9 cellular contexts compared by ENCODE assay signal in the genomic region with DNA sequence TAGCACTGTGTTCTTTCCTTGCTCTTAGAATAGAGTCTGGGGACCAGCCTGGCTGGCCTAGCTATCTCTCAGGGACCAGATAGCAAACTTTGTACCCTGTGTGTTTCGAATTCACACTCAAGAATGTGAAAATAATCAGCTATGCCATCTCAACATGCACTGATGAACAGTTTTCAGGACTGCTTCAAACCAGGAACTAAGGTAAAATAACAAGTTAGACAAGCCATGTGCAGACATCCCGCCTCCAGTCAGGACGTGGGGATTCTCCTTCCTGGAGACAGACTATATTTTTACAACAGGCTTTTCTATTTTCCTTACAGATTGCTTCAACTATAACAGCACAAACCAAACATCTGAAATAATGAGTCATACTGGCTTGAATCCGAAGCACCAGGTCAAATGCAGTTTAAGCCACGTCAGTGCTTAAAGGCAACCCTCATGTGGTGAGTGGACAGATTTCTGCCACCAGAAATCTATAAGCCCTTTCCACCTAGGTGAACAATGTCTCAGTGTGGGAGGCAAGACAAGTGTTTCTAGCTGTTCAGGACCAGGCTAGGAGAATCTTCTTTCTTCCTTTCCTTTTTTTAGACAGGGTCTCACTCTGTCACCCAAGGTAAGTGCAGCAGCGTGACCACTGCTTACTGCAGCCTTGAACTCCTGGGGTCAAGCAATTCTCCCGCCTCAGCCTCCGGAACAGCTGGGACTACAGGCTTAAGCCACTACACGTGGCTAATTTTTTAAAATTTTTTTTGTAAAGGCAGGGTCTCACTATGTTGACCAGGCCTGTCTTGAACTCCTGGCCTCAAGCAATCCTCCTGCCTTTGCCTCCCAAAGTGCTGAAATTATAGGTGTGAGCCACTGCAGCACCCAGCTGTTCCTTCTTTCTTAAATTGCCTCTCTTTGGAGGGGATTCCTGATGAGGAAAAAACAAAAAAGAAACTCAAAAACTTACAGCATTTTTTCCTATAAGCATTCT. TPM values are rescaled to one million over a fixed set of nuclear protein-coding genes. Genes with fewer than 3 reads are reported as not detected.
DNase-seq lines count a peak whose midpoint lies in the region; ATAC-seq and TF ChIP-seq lines count a peak whose summit lies in the region.
"Had no signal": no experiment of that assay in that cellular context is flagged by ENCODE, and none has a peak within 500 bp of the region (broad histone marks: within the 10 kb centered on the region; RNA-seq: fewer than 3 reads in every experiment).

No MANE protein-coding gene starts in this region.

- H3K27me3 ChIP-seq in colonic mucosa: no peaks in the 10 kb centered on the region
- H3K27me3 ChIP-seq in mesenchymal stem cell (ENCODE audit: control insufficient read depth in 1 of 2, insufficient read depth in 1 of 2, low read length in 2 of 2): no peaks in the 10 kb centered on the region
- H3K27me3 ChIP-seq in aorta (ENCODE audit: control insufficient read depth in 1 of 2, insufficient read depth in 2 of 2, low read length in 1 of 2): no peaks in the 10 kb centered on the region
- H3K27me3 ChIP-seq: BE2C had no signal

- peak overlapping the region in 1 of 2 experiments; percentile 13 for H3K4ac ChIP-seq in mesenchymal stem cell (ENCODE audit: low read depth in 1 of 2, low read length in 2 of 2)

- peak overlapping the region; percentile 51 for H4K8ac ChIP-seq in mesenchymal stem cell (ENCODE audit: low read length)

- H3K27ac ChIP-seq in colonic mucosa (peak overlapping the region; percentile 75), mesenchymal stem cell (ENCODE audit: low read length, poor library complexity, severe bottlenecking) (peak overlapping the region; percentile 61), aorta (ENCODE audit: low read depth in 1 of 2, low read length in 2 of 2) (peak overlapping the region; percentile 93)

- H3K14ac ChIP-seq in mesenchymal stem cell (ENCODE audit: low read length in 2 of 2): no peak overlapping the region

- in situ Hi-C loops in GM13977 (cut with MboI; ENCODE audit: low pct_unique_long_range_greater_than_20kb, low sequenced_read_pairs, unreplicated experiment): no loop called here

- no peak overlapping the region for H3K4me2 ChIP-seq in mesenchymal stem cell (ENCODE audit: low read length, poor library complexity, severe bottlenecking)

- TF ChIP-seq CTCF in colonic mucosa (IDR thresholded peaks at IDR 0.05) (no peak), GM13977 (IDR thresholded peaks at IDR 0.05; ENCODE audit: extremely low read depth, insufficient read depth, missing control alignments) (no peak)

- H3K9ac ChIP-seq in colonic mucosa (ENCODE audit: low read depth in 2 of 2, low read length in 2 of 2): peak overlapping the region in 1 of 2 donors; percentile 48
- peak overlapping the region; percentile 81 for H3K9ac ChIP-seq in mesenchymal stem cell (ENCODE audit: low read length)

- H3K36me3 ChIP-seq in colonic mucosa (no peaks in the 10 kb centered on the region), mesenchymal stem cell (ENCODE audit: control insufficient read depth in 1 of 2, insufficient read depth in 2 of 2, low read depth in 1 of 2, low read length in 2 of 2) (no peaks in the 10 kb centered on the region), aorta (ENCODE audit: control insufficient read depth in 1 of 2, insufficient read depth in 2 of 2, low read length in 1 of 2) (no peaks in the 10 kb centered on the region)
- H3K36me3 ChIP-seq: BE2C had no signal

- H3K9me3 ChIP-seq in colonic mucosa: no peaks in the 10 kb centered on the region
- no peaks in the 10 kb centered on the region for H3K9me3 ChIP-seq in mesenchymal stem cell (ENCODE audit: control insufficient read depth, low read length)
- H3K9me3 ChIP-seq in aorta (ENCODE audit: control insufficient read depth, low read length): no peaks in the 10 kb centered on the region
- H3K9me3 ChIP-seq: BE2C had no signal

- H3K4me3 ChIP-seq in colonic mucosa (no peak overlapping the region), mesenchymal stem cell (ENCODE audit: insufficient read depth in 1 of 2, low read depth in 1 of 2, low read length in 2 of 2) (peak overlapping the region in 1 of 2 experiments; percentile 23), aorta (ENCODE audit: low read length in 2 of 2) (no peak overlapping the region)

- peak overlapping the region; percentile 75 to 95 for H2BK12ac ChIP-seq in mesenchymal stem cell (ENCODE audit: low read length in 2 of 2)

- peaks cover 6% of the 10 kb centered on the region for H3K79me1 ChIP-seq in mesenchymal stem cell (replicated peaks; ENCODE audit: low read length, poor library complexity, severe bottlenecking)

- no peak overlapping the region for H2AFZ ChIP-seq in mesenchymal stem cell (ENCODE audit: low read depth, low read length)

- no peak for DNase-seq in Right ventricle myocardium inferior (ENCODE audit: missing footprints)
- no peak for DNase-seq in cardiac septum (ENCODE audit: low spot score)
- peak; percentile 58 for DNase-seq in colonic mucosa
- peak; percentile 98 for DNase-seq in mesenchymal stem cell
- DNase-seq in aorta: peak in 1 of 2 donors; percentile 62
- DNase-seq in occipital lobe (lab: John Stamatoyannopoulos, UW): no peak
- no peak for DNase-seq in GM13977 (ENCODE audit: low spot score)
- DNase-seq: BE2C had no signal

- no peak overlapping the region for H2BK120ac ChIP-seq in mesenchymal stem cell (ENCODE audit: low read depth, low read length)

- peak; percentile 82 for ATAC-seq in Right ventricle myocardium inferior
- peak; percentile 90 for ATAC-seq in aorta (ENCODE audit: low FRiP score)
- no peak for ATAC-seq in GM21619 (IDR thresholded peaks at IDR 0.05; ENCODE audit: unreplicated experiment)

- peaks cover 7% of the 10 kb centered on the region for H3K4me1 ChIP-seq in colonic mucosa
- peaks cover 12% of the 10 kb centered on the region for H3K4me1 ChIP-seq in mesenchymal stem cell (ENCODE audit: control insufficient read depth, insufficient read depth, low read depth, low read length)
- H3K4me1 ChIP-seq in aorta (ENCODE audit: control insufficient read depth in 1 of 2, insufficient read depth in 2 of 2, low read length in 2 of 2): peaks cover 10 to 16% of the 10 kb centered on the region in 2 donors

- 30% methylated on average over 9 of the region's 9 CpGs for WGBS in mesenchymal stem cell
- WGBS in aorta, 2 donors: 13 to 17% methylated on average over 9 of the region's 9 CpGs

- peak overlapping the region; percentile 81 to 82 for H3K18ac ChIP-seq in mesenchymal stem cell (ENCODE audit: low read depth in 1 of 2, low read length in 2 of 2)

- no peak overlapping the region for H3K23ac ChIP-seq in mesenchymal stem cell (ENCODE audit: low read length in 2 of 2)

- peak overlapping the region; percentile 54 for H4K91ac ChIP-seq in mesenchymal stem cell (ENCODE audit: low read length)

- intact Hi-C loops in Right ventricle myocardium inferior (cut with DNase I) (loop anchor here (5.0 kb wide), 1 partner anchor 48 kb away; no protein-coding TSS in a partner anchor), cardiac septum (cut with DNase I) (loop anchor here (5.0 kb wide), 1 partner anchor 48 kb away; no protein-coding TSS in a partner anchor), colonic mucosa (cut with DNase I) (no loop called here), aorta (cut with DNase I) (loop anchor here in 1 of 2 donors (5.0 to 10.0 kb wide), 2 partner anchors 43 to 50 kb away; a partner anchor contains a TSS)

- H2AK5ac ChIP-seq in mesenchymal stem cell (ENCODE audit: low read length, severe bottlenecking): no peak overlapping the region

- no peak overlapping the region for H2BK5ac ChIP-seq in mesenchymal stem cell (ENCODE audit: low read depth, low read length, poor library complexity, severe bottlenecking)

- H2BK15ac ChIP-seq in mesenchymal stem cell (ENCODE audit: low read depth, poor library complexity, severe bottlenecking): no peak overlapping the region

RNA-seq across cellular contexts. Expression of a gene that starts 53.3 kb away (rescaled TPM):
- 6.0 TPM for total RNA-seq in Right ventricle myocardium inferior
- total RNA-seq in cardiac septum: 7.9 TPM
- total RNA-seq in colonic mucosa: 10 to 100 TPM; 35.5 to 39.2 TPM
- polyA plus RNA-seq in mesenchymal stem cell (2013, experiment 1 of 2): 13.5 TPM
- 11.5 TPM for polyA plus RNA-seq in mesenchymal stem cell (2013, experiment 2 of 2)
- 10 to 100 TPM; 38.6 to 43.1 TPM for total RNA-seq in aorta
- polyA plus RNA-seq in aorta: 10 to 100 TPM; 16.4 to 20.0 TPM
- total RNA-seq in occipital lobe: 20.4 TPM

Comparison
In these comparisons a context has a peak if more than half of its experiments do, and no peak if none do; other contexts are left out.
1. DNase-seq: peak in colonic mucosa (single experiment) and mesenchymal stem cell (single experiment); none in Right ventricle myocardium inferior (single experiment), cardiac septum (single experiment), occipital lobe (single experiment) and GM13977 (single experiment).
2. Peak in every context shown above with its lines, with median percentiles within 50 percentile points of each other: H3K27ac ChIP-seq.